1 cellular context compared by ENCODE assay signal in the genomic region with DNA sequence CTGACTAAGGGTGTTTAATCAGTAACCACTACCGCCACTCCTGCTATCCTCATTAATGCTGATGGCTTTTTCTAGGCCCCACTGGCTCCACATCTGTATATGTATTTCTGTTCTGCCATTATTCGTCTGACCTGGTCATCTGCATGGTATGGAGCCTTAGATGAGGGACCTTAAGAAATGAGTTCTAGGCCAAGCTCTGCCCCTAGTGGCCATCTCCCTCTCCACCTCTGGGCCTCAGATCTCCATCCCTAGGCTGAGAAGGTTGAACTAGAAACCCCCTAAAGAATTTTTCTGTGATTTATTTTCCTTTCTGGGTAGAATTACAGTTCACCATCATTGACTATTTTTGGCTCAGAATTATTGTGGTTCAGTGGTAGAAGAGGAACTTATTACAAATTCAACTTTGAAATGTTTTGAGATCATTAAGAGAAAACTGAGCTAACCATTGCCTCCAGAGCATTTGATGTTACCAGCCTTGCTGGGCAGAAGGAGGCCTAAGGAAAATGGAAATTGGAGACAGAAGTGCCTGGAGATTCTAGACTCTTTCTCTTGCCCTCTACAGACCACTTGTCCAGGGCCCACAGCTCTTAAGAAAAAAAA.
TF ChIP-seq lines count a peak whose summit lies in the region.

No MANE protein-coding gene starts in this region.

TF ChIP-seq in GM23338, 12 proteins besides CTCF, POLR2A, EP300 and RAD21:
- TF ChIP-seq, protein P1, sequence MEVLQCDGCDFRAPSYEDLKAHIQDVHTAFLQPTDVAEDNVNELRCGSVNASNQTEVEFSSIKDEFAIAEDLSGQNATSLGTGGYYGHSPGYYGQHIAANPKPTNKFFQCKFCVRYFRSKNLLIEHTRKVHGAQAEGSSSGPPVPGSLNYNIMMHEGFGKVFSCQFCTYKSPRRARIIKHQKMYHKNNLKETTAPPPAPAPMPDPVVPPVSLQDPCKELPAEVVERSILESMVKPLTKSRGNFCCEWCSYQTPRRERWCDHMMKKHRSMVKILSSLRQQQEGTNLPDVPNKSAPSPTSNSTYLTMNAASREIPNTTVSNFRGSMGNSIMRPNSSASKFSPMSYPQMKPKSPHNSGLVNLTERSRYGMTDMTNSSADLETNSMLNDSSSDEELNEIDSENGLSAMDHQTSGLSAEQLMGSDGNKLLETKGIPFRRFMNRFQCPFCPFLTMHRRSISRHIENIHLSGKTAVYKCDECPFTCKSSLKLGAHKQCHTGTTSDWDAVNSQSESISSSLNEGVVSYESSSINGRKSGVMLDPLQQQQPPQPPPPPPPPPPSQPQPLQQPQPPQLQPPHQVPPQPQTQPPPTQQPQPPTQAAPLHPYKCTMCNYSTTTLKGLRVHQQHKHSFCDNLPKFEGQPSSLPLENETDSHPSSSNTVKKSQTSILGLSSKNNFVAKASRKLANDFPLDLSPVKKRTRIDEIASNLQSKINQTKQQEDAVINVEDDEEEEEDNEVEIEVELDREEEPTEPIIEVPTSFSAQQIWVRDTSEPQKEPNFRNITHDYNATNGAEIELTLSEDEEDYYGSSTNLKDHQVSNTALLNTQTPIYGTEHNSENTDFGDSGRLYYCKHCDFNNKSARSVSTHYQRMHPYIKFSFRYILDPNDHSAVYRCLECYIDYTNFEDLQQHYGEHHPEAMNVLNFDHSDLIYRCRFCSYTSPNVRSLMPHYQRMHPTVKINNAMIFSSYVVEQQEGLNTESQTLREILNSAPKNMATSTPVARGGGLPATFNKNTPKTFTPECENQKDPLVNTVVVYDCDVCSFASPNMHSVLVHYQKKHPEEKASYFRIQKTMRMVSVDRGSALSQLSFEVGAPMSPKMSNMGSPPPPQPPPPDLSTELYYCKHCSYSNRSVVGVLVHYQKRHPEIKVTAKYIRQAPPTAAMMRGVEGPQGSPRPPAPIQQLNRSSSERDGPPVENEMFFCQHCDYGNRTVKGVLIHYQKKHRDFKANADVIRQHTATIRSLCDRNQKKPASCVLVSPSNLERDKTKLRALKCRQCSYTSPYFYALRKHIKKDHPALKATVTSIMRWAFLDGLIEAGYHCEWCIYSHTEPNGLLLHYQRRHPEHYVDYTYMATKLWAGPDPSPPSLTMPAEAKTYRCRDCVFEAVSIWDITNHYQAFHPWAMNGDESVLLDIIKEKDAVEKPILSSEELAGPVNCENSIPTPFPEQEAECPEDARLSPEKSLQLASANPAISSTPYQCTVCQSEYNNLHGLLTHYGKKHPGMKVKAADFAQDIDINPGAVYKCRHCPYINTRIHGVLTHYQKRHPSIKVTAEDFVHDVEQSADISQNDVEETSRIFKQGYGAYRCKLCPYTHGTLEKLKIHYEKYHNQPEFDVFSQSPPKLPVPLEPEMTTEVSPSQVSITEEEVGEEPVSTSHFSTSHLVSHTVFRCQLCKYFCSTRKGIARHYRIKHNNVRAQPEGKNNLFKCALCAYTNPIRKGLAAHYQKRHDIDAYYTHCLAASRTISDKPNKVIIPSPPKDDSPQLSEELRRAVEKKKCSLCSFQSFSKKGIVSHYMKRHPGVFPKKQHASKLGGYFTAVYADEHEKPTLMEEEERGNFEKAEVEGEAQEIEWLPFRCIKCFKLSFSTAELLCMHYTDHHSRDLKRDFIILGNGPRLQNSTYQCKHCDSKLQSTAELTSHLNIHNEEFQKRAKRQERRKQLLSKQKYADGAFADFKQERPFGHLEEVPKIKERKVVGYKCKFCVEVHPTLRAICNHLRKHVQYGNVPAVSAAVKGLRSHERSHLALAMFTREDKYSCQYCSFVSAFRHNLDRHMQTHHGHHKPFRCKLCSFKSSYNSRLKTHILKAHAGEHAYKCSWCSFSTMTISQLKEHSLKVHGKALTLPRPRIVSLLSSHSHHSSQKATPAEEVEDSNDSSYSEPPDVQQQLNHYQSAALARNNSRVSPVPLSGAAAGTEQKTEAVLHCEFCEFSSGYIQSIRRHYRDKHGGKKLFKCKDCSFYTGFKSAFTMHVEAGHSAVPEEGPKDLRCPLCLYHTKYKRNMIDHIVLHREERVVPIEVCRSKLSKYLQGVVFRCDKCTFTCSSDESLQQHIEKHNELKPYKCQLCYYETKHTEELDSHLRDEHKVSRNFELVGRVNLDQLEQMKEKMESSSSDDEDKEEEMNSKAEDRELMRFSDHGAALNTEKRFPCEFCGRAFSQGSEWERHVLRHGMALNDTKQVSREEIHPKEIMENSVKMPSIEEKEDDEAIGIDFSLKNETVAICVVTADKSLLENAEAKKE (CRISPR knock-in tag; IDR thresholded peaks at IDR 0.05): peak; percentile 63; the same call in 1 of the 2 replicates
- no peak for TF ChIP-seq POLR2AphosphoS5 (IDR thresholded peaks at IDR 0.05; ENCODE audit: low read depth)
